Comparison of ENCODE assay signal across 21 cellular contexts in genomic region chr9:81625969-81626368, GRCh38.
"Had no signal": no experiment of that assay in that cellular context is flagged by ENCODE, and none has a peak within 500 bp of the region (broad histone marks: within the 10 kb centered on the region; RNA-seq: fewer than 3 reads in every experiment).

No MANE protein-coding gene starts in this region.

- H3K36me3 Mint-ChIP-seq: activated naive CD8-positive, alpha-beta T cell; brain; stimulated activated effector memory CD8-positive, alpha-beta T cell treated with anti-CD3 and anti-CD28 coated beads, Interleukin-12 subunit alpha, Interleukin-12 subunit beta, amount 100 ng/mL, for 72 hours had no signal

- DNase-seq: activated B cell treated with CpG ODN at 0.5 μM for 24 hours; activated CD4-positive, alpha-beta T cell treated with anti-CD3 and anti-CD28 coated beads for 48 hours; activated CD8-positive, alpha-beta memory T cell treated with anti-CD3 and anti-CD28 coated beads, Interleukin-2, amount 50 U/mL, for 4 hours; activated CD8-positive, alpha-beta T cell treated with anti-CD3 and anti-CD28 coated beads, Interleukin-2, amount 10 ng/mL, durations not matched to agents 7 days and 5 days; activated gamma-delta T cell; activated T-cell treated with anti-CD3 and anti-CD28 coated beads, Interleukin-2, amount 50 U/mL, for 48 hours; amygdala; effector CD4-positive, alpha-beta T cell; head of caudate nucleus; left colon; lower lobe of right lung; stimulated activated CD4-positive, alpha-beta T cell treated with anti-CD3 and anti-CD28 coated beads, Interleukin-12 subunit alpha, Interleukin-12 subunit beta, amount 100 ng/mL, for 4 hours; T-helper 2 cell; thyroid gland had no signal

- H2AFZ ChIP-seq: parathyroid adenoma had no signal

- H3K4me1 ChIP-seq: lower lobe of right lung, parathyroid adenoma had no signal

- H3K27ac ChIP-seq: coronary artery, lower lobe of right lung, parathyroid adenoma had no signal

- H3K9me3 Mint-ChIP-seq: activated B cell treated with CpG ODN at 0.5 μM for 24 hours; brain; mesothelial cell of epicardium; stimulated activated effector memory CD8-positive, alpha-beta T cell treated with anti-CD3 and anti-CD28 coated beads, Interleukin-12 subunit alpha, Interleukin-12 subunit beta, amount 100 ng/mL, for 72 hours had no signal

- H3K4me3 ChIP-seq: coronary artery, lower lobe of right lung, thyroid gland had no signal

- H3K27me3 Mint-ChIP-seq: activated B cell treated with CpG ODN at 0.5 μM for 24 hours; activated naive CD8-positive, alpha-beta T cell; brain; central memory CD8-positive, alpha-beta T cell had no signal

- H3K4me1 Mint-ChIP-seq: central memory CD8-positive, alpha-beta T cell had no signal

- ATAC-seq: activated CD8-positive, alpha-beta T cell treated with anti-CD3 and anti-CD28 coated beads, Interleukin-2, amount 10 ng/mL, durations not matched to agents 7 days and 5 days; left colon; lower lobe of right lung had no signal

- H3K36me3 ChIP-seq: lower lobe of right lung, thyroid gland had no signal

- H3K79me2 ChIP-seq: parathyroid adenoma had no signal

- H3K27me3 ChIP-seq: thyroid gland had no signal

- H3K27ac Mint-ChIP-seq: activated B cell treated with CpG ODN at 0.5 μM for 24 hours; activated CD8-positive, alpha-beta T cell treated with anti-CD3 and anti-CD28 coated beads, Interleukin-2, amount 10 ng/mL, durations not matched to agents 7 days and 5 days; activated naive CD8-positive, alpha-beta T cell; mesothelial cell of epicardium; stimulated activated effector memory CD8-positive, alpha-beta T cell treated with anti-CD3 and anti-CD28 coated beads, Interleukin-12 subunit alpha, Interleukin-12 subunit beta, amount 100 ng/mL, for 72 hours had no signal

- H3K4me3 Mint-ChIP-seq: activated B cell treated with CpG ODN at 0.5 μM for 24 hours; activated CD8-positive, alpha-beta T cell treated with anti-CD3 and anti-CD28 coated beads, Interleukin-2, amount 10 ng/mL, durations not matched to agents 7 days and 5 days; activated naive CD8-positive, alpha-beta T cell; brain; central memory CD8-positive, alpha-beta T cell; mesothelial cell of epicardium; stimulated activated effector memory CD8-positive, alpha-beta T cell treated with anti-CD3 and anti-CD28 coated beads, Interleukin-12 subunit alpha, Interleukin-12 subunit beta, amount 100 ng/mL, for 72 hours had no signal
